In genomic region chr6:138560130-138560850, GRCh38 we compare ENCODE assay signal across 21 cellular contexts.
DNase-seq lines count a peak whose midpoint lies in the region; ATAC-seq, FAIRE-seq and TF ChIP-seq lines count a peak whose summit lies in the region.
"Had no signal": no experiment of that assay in that cellular context is flagged by ENCODE, and none has a peak within 500 bp of the region (broad histone marks: within the 10 kb centered on the region; RNA-seq: fewer than 3 reads in every experiment).

No MANE protein-coding gene starts in this region.

- H3K27ac ChIP-seq in colonic mucosa (peak overlapping the region; percentile 56), right lobe of liver (peak overlapping the region; percentile 62 to 83 (median 75)), foreskin keratinocyte (no peak overlapping the region)

- H3K27me3 Mint-ChIP-seq in progenitor cell of endocrine pancreas: no peaks in the 10 kb centered on the region

- H3K36me3 Mint-ChIP-seq in progenitor cell of endocrine pancreas (ENCODE audit: insufficient read depth): peaks cover 26% of the 10 kb centered on the region
- H3K36me3 Mint-ChIP-seq: activated naive CD8-positive, alpha-beta T cell had no signal

- H3K27ac Mint-ChIP-seq in progenitor cell of endocrine pancreas: peak overlapping the region; percentile 29
- H3K27ac Mint-ChIP-seq: activated CD4-positive, alpha-beta T cell treated with anti-CD3 and anti-CD28 coated beads, Interleukin-2, amount 10 ng/mL, durations not matched to agents 24 days and 14 days; activated naive CD8-positive, alpha-beta T cell; HFFc6; T-helper 1 cell treated with Interleukin-12 subunit alpha and Interleukin-12 subunit beta and Interleukin-4 antibody, amounts not matched to agents 30 μg/mL and 1 μg/mL, for 36 hours had no signal

- H3K27me3 ChIP-seq in colonic mucosa (no peaks in the 10 kb centered on the region), right lobe of liver (no peaks in the 10 kb centered on the region), foreskin keratinocyte (no peaks in the 10 kb centered on the region)

- H3K9me3 ChIP-seq in colonic mucosa: no peaks in the 10 kb centered on the region
- H3K9me3 ChIP-seq in right lobe of liver: no peaks in the 10 kb centered on the region

- H3K36me3 ChIP-seq in colonic mucosa: no peaks in the 10 kb centered on the region
- H3K36me3 ChIP-seq in right lobe of liver: no peaks in the 10 kb centered on the region

- TF ChIP-seq POLR2A in right lobe of liver (IDR thresholded peaks at IDR 0.05): no peak
- TF ChIP-seq POLR2A in GM12892 (IDR thresholded peaks at IDR 0.05; ENCODE audit: low read depth, low read length): no peak

- H3K4me3 ChIP-seq in colonic mucosa (no peak overlapping the region), right lobe of liver (peak overlapping the region in 2 of 3 donors; percentile 12 to 35)

- peaks cover 46% of the 10 kb centered on the region for H3K4me1 Mint-ChIP-seq in progenitor cell of endocrine pancreas (ENCODE audit: low read depth)
- H3K4me1 Mint-ChIP-seq: activated CD4-positive, alpha-beta T cell treated with anti-CD3 and anti-CD28 coated beads, Interleukin-2, amount 10 ng/mL, durations not matched to agents 24 days and 14 days had no signal

- ATAC-seq in right lobe of liver: peak; percentile 73 to 78 (median 76)
- ATAC-seq in GM18502 (IDR thresholded peaks at IDR 0.05; ENCODE audit: poor library complexity, unreplicated experiment): no peak
- no peak for ATAC-seq in foreskin keratinocyte

- peaks cover 20% of the 10 kb centered on the region for H3K9me3 Mint-ChIP-seq in progenitor cell of endocrine pancreas (ENCODE audit: low read depth)
- H3K9me3 Mint-ChIP-seq: activated CD4-positive, alpha-beta T cell treated with anti-CD3 and anti-CD28 coated beads, Interleukin-2, amount 10 ng/mL, durations not matched to agents 24 days and 14 days; HFFc6; T-helper 1 cell treated with Interleukin-12 subunit alpha and Interleukin-12 subunit beta and Interleukin-4 antibody, amounts not matched to agents 30 μg/mL and 1 μg/mL, for 36 hours had no signal

- TF ChIP-seq CTCF in colonic mucosa (IDR thresholded peaks at IDR 0.05) (no peak), right lobe of liver (IDR thresholded peaks at IDR 0.05) (no peak), progenitor cell of endocrine pancreas (IDR thresholded peaks at IDR 0.05; ENCODE audit: unreplicated experiment) (no peak), foreskin keratinocyte (conservative IDR thresholded peaks at IDR 0.05) (no peak)

- 19% methylated on average over 10 of the region's 10 CpGs for WGBS in right lobe of liver (ENCODE audit: insufficient coverage, low coverage, low lambda C conversion rate, missing lambda C conversion rate)

- FAIRE-seq in GM12892 (lab: Jason Lieb, UNC): no peak
- FAIRE-seq: frontal cortex had no signal

- H3K4me1 ChIP-seq in colonic mucosa: no peaks in the 10 kb centered on the region
- peaks cover 0 to 26% (median 8%) of the 10 kb centered on the region in 4 donors for H3K4me1 ChIP-seq in right lobe of liver
- peaks cover 20% of the 10 kb centered on the region for H3K4me1 ChIP-seq in foreskin keratinocyte

- H3K9ac ChIP-seq in colonic mucosa (ENCODE audit: low read depth in 2 of 2, low read length in 2 of 2): peak overlapping the region in 1 of 2 donors; percentile 48

- peak; percentile 13 for DNase-seq in HT-29 (ENCODE audit: low spot score)
- DNase-seq in colonic mucosa: peak; percentile 58
- DNase-seq in right lobe of liver: no peak
- DNase-seq in progenitor cell of endocrine pancreas (ENCODE audit: low spot score, unreplicated experiment): no peak
- no peak for DNase-seq in GM12892 (ENCODE audit: insufficient read length)
- DNase-seq in superior temporal gyrus (ENCODE audit: extremely low spot score): no peak
- no peak for DNase-seq in foreskin keratinocyte
- DNase-seq: activated CD4-positive, alpha-beta T cell treated with anti-CD3 and anti-CD28 coated beads, Interleukin-2, amount 10 ng/mL, durations not matched to agents 24 days and 14 days; DND-41; effector memory CD4-positive, alpha-beta T cell; HFFc6; NCI-H1105 treated with DMSO at 0.1 percent for 48 hours; NCI-H2107; NCI-H510A treated with DMSO at 0.1 percent for 48 hours; stimulated activated CD4-positive, alpha-beta T cell treated with anti-CD3 and anti-CD28 coated beads, Interleukin-2, amount 100 ng/mL, for 48 hours; stimulated activated naive CD4-positive, alpha-beta T cell had no signal

- H3K4me3 Mint-ChIP-seq in progenitor cell of endocrine pancreas (ENCODE audit: low read depth): no peak overlapping the region
- H3K4me3 Mint-ChIP-seq: activated CD4-positive, alpha-beta T cell treated with anti-CD3 and anti-CD28 coated beads, Interleukin-2, amount 10 ng/mL, durations not matched to agents 24 days and 14 days; activated naive CD8-positive, alpha-beta T cell; HFFc6; neural crest cell; T-helper 1 cell treated with Interleukin-12 subunit alpha and Interleukin-12 subunit beta and Interleukin-4 antibody, amounts not matched to agents 30 μg/mL and 1 μg/mL, for 36 hours had no signal

- intact Hi-C loops in colonic mucosa (cut with DNase I): no loop called here
- intact Hi-C loops in right lobe of liver (cut with DNase I): no loop called here

Comparison
In these comparisons a context has a peak if more than half of its experiments do, and no peak if none do; other contexts are left out.
1. DNase-seq: peak in HT-29 (single experiment) and colonic mucosa (single experiment); none in right lobe of liver (0 of 3), progenitor cell of endocrine pancreas (single experiment), GM12892 (single experiment), superior temporal gyrus (single experiment) and foreskin keratinocyte (0 of 2).
2. ATAC-seq: peak in right lobe of liver (4 of 4); none in GM18502 (single experiment) and foreskin keratinocyte (single experiment).